In genomic region chr10:13637303-13637856, GRCh38 we compare ENCODE assay signal across 27 cellular contexts. TPM values are rescaled to one million over a fixed set of nuclear protein-coding genes. Genes with fewer than 3 reads are reported as not detected.
DNase-seq lines count a peak whose midpoint lies in the region; ATAC-seq, FAIRE-seq and TF ChIP-seq lines count a peak whose summit lies in the region.
"Had no signal": no experiment of that assay in that cellular context is flagged by ENCODE, and none has a peak within 500 bp of the region (broad histone marks: within the 10 kb centered on the region; RNA-seq: fewer than 3 reads in every experiment).

No MANE protein-coding gene starts in this region.

- peaks cover 24% of the 10 kb centered on the region for H3K9me3 Mint-ChIP-seq in activated naive CD8-positive, alpha-beta T cell treated with anti-CD3 and anti-CD28 coated beads, Interleukin-2, amount 50 U/mL, for 24 hours

- POLR2A ChIA-PET in A549 (lab: Yijun Ruan, JAX): no interaction called here

- no peaks in the 10 kb centered on the region for H3K79me2 ChIP-seq in fibroblast of lung (ENCODE audit: control insufficient read depth, insufficient read depth, low read length)

- H3K36me3 ChIP-seq in RWPE2 (ENCODE audit: low read depth): peaks cover 22% of the 10 kb centered on the region
- no peaks in the 10 kb centered on the region for H3K36me3 ChIP-seq in fibroblast of lung (ENCODE audit: control insufficient read depth, insufficient read depth, low read length)
- no peaks in the 10 kb centered on the region for H3K36me3 ChIP-seq in colonic mucosa

- no peaks in the 10 kb centered on the region for H3K4me1 Mint-ChIP-seq in activated naive CD8-positive, alpha-beta T cell treated with anti-CD3 and anti-CD28 coated beads, Interleukin-2, amount 50 U/mL, for 24 hours
- H3K4me1 Mint-ChIP-seq: activated CD4-positive, alpha-beta T cell treated with anti-CD3 and anti-CD28 coated beads, Interleukin-2, amount 10 ng/mL, durations not matched to agents 24 days and 14 days; CD8-positive, alpha-beta memory T cell; stimulated activated effector memory CD8-positive, alpha-beta T cell treated with anti-CD3 and anti-CD28 coated beads, Interleukin-12 subunit alpha, Interleukin-12 subunit beta, amount 100 ng/mL, for 72 hours had no signal

- no peak overlapping the region for H3K4me3 Mint-ChIP-seq in activated naive CD8-positive, alpha-beta T cell treated with anti-CD3 and anti-CD28 coated beads, Interleukin-2, amount 50 U/mL, for 24 hours
- H3K4me3 Mint-ChIP-seq: activated CD4-positive, alpha-beta T cell treated with anti-CD3 and anti-CD28 coated beads, Interleukin-2, amount 10 ng/mL, durations not matched to agents 24 days and 14 days; CD8-positive, alpha-beta memory T cell; stimulated activated effector memory CD8-positive, alpha-beta T cell treated with anti-CD3 and anti-CD28 coated beads, Interleukin-12 subunit alpha, Interleukin-12 subunit beta, amount 100 ng/mL, for 72 hours had no signal

- FAIRE-seq in A549 (lab: Jason Lieb, UNC): no peak

- no peak for DNase-seq in A549 (ENCODE audit: low read depth in 1 of 2, low spot score in 1 of 2)
- no peak for DNase-seq in RWPE2 (ENCODE audit: low spot score)
- DNase-seq in fibroblast of lung (ENCODE audit: low read depth in 2 of 2): peak; percentile 21 to 41
- no peak for DNase-seq in activated naive CD8-positive, alpha-beta T cell treated with anti-CD3 and anti-CD28 coated beads, Interleukin-2, amount 50 U/mL, for 24 hours
- no peak for DNase-seq in colonic mucosa
- DNase-seq in KBM-7: no peak
- DNase-seq: activated CD4-positive, alpha-beta T cell treated with anti-CD3 and anti-CD28 coated beads, Interleukin-2, amount 10 ng/mL, durations not matched to agents 24 days and 14 days; activated naive CD4-positive, alpha-beta T cell; activated T-cell treated with anti-CD3 and anti-CD28 coated beads, Interleukin-2, amount 50 U/mL, for 48 hours; amniotic stem cell; CD8-positive, alpha-beta memory T cell; DMS53; GF-D8; HCEC 1CT; head of caudate nucleus; KG1; mesendoderm; MM.1S; NCI-H1694; NCI-H2171 treated with DMSO at 0.1 percent for 48 hours; NCI-H526 treated with DMSO at 0.1 percent for 48 hours; nucleus accumbens; stimulated activated CD4-positive, alpha-beta T cell treated with anti-CD3 and anti-CD28 coated beads, Interleukin-2, amount 100 ng/mL, for 48 hours had no signal

- in situ Hi-C loops in KBM-7 (cut with MboI; ENCODE audit: low pct_unique_long_range_greater_than_20kb, low sequenced_read_pairs): no loop called here

- 61% methylated on average over 1 of the region's 1 CpG for WGBS in A549 (ENCODE audit: missing lambda C conversion rate)

- TF ChIP-seq POLR2A in A549 (IDR thresholded peaks at IDR 0.05; ENCODE audit: low read length): no peak

- CTCF ChIA-PET in A549 (lab: Yijun Ruan, JAX): interaction anchor here (0.6 kb wide), 1 partner anchor 16 kb away, joined by 3 read pairs; no protein-coding TSS in a partner anchor

- H3K27ac ChIP-seq in A549: no peak overlapping the region
- H3K27ac ChIP-seq in RWPE2 (ENCODE audit: poor library complexity, severe bottlenecking): no peak overlapping the region
- no peak overlapping the region for H3K27ac ChIP-seq in fibroblast of lung (ENCODE audit: insufficient read depth, low read length)
- no peak overlapping the region for H3K27ac ChIP-seq in colonic mucosa
- H3K27ac ChIP-seq: RWPE1 had no signal

- H3K4me3 ChIP-seq in A549 (no peak overlapping the region), RWPE2 (ENCODE audit: severe bottlenecking) (no peak overlapping the region), fibroblast of lung (replicated peaks in 1 of 4; ENCODE audit: control extremely low read depth in 1 of 4, insufficient read depth in 1 of 4, low read depth in 3 of 4, low read length in 4 of 4) (no peak overlapping the region), colonic mucosa (no peak overlapping the region)

- no peak for TF ChIP-seq RAD21 in A549 (conservative IDR thresholded peaks at IDR 0.05 in 1 of 2, IDR thresholded peaks at IDR 0.05 in 1 of 2)

- TF ChIP-seq EP300 in A549 (IDR thresholded peaks at IDR 0.05): no peak

- H3K27me3 ChIP-seq in RWPE2 (ENCODE audit: insufficient read depth, poor library complexity, severe bottlenecking) (no peaks in the 10 kb centered on the region), fibroblast of lung (ENCODE audit: control insufficient read depth, insufficient read depth, low read length) (no peaks in the 10 kb centered on the region), colonic mucosa (no peaks in the 10 kb centered on the region)

- H3K4me1 ChIP-seq in A549: peaks cover 9% of the 10 kb centered on the region; the same call in 2 of the 3 replicates
- H3K4me1 ChIP-seq in RWPE2 (ENCODE audit: insufficient read depth, poor library complexity, severe bottlenecking): peaks cover 7% of the 10 kb centered on the region
- peaks cover 8% of the 10 kb centered on the region for H3K4me1 ChIP-seq in fibroblast of lung (ENCODE audit: control insufficient read depth, extremely low read depth, insufficient read depth, low read length)
- H3K4me1 ChIP-seq in colonic mucosa: no peaks in the 10 kb centered on the region

- H3K4me2 ChIP-seq in A549: peak overlapping the region; percentile 21; the same call in 2 of the 3 replicates
- H3K4me2 ChIP-seq in fibroblast of lung (ENCODE audit: extremely low read depth, insufficient read depth, low read length): no peak overlapping the region

- peaks cover 13% of the 10 kb centered on the region; the same call in 2 of the 3 replicates for H3K9me3 ChIP-seq in A549
- H3K9me3 ChIP-seq in RWPE2 (ENCODE audit: severe bottlenecking): peaks cover 5% of the 10 kb centered on the region
- no peaks in the 10 kb centered on the region for H3K9me3 ChIP-seq in fibroblast of lung (ENCODE audit: control insufficient read depth, insufficient read depth, low read depth, low read length)
- H3K9me3 ChIP-seq in colonic mucosa: no peaks in the 10 kb centered on the region

- intact Hi-C loops in colonic mucosa (cut with DNase I): no loop called here

- H3K27ac Mint-ChIP-seq in activated naive CD8-positive, alpha-beta T cell treated with anti-CD3 and anti-CD28 coated beads, Interleukin-2, amount 50 U/mL, for 24 hours: no peak overlapping the region
- H3K27ac Mint-ChIP-seq: activated CD4-positive, alpha-beta T cell treated with anti-CD3 and anti-CD28 coated beads, Interleukin-2, amount 10 ng/mL, durations not matched to agents 24 days and 14 days; CD8-positive, alpha-beta memory T cell; stimulated activated effector memory CD8-positive, alpha-beta T cell treated with anti-CD3 and anti-CD28 coated beads, Interleukin-12 subunit alpha, Interleukin-12 subunit beta, amount 100 ng/mL, for 72 hours had no signal

- no peak for ATAC-seq in A549
- peak; percentile 57 for ATAC-seq in GM21381 (IDR thresholded peaks at IDR 0.05; ENCODE audit: unreplicated experiment)
- ATAC-seq in RWPE2 (ENCODE audit: low read depth): 0 out of 3 replicates have a peak, but pooled peaks have one; percentile 41
- ATAC-seq in GM18519 (IDR thresholded peaks at IDR 0.05; ENCODE audit: low FRiP score, unreplicated experiment): no peak
- ATAC-seq in activated naive CD8-positive, alpha-beta T cell treated with anti-CD3 and anti-CD28 coated beads, Interleukin-2, amount 50 U/mL, for 24 hours: no peak
- ATAC-seq: stimulated activated effector memory CD8-positive, alpha-beta T cell treated with anti-CD3 and anti-CD28 coated beads, Interleukin-12 subunit alpha, Interleukin-12 subunit beta, amount 100 ng/mL, for 72 hours had no signal

- no peak overlapping the region for H2AFZ ChIP-seq in fibroblast of lung (ENCODE audit: low read length)

- H3K9ac ChIP-seq in fibroblast of lung (ENCODE audit: insufficient read depth, low read length) (no peak overlapping the region), colonic mucosa (ENCODE audit: low read depth in 2 of 2, low read length in 2 of 2) (no peak overlapping the region)

- no peaks in the 10 kb centered on the region for H4K20me1 ChIP-seq in fibroblast of lung (ENCODE audit: control insufficient read depth, extremely low read depth, insufficient read depth, low read length)

- no peaks in the 10 kb centered on the region for H3K27me3 Mint-ChIP-seq in activated naive CD8-positive, alpha-beta T cell treated with anti-CD3 and anti-CD28 coated beads, Interleukin-2, amount 50 U/mL, for 24 hours
- H3K27me3 Mint-ChIP-seq: activated CD4-positive, alpha-beta T cell treated with anti-CD3 and anti-CD28 coated beads, Interleukin-2, amount 10 ng/mL, durations not matched to agents 24 days and 14 days; CD8-positive, alpha-beta memory T cell had no signal

- TF ChIP-seq CTCF in A549 (IDR thresholded peaks at IDR 0.05) (no peak), RWPE2 (IDR thresholded peaks at IDR 0.05; ENCODE audit: poor library complexity, severe bottlenecking) (no peak), fibroblast of lung (conservative IDR thresholded peaks at IDR 0.05 in 1 of 2, IDR thresholded peaks at IDR 0.05 in 1 of 2; ENCODE audit: low read depth in 1 of 2, low read length in 2 of 2) (no peak), colonic mucosa (IDR thresholded peaks at IDR 0.05) (no peak)

- peaks cover 50% of the 10 kb centered on the region for H3K36me3 Mint-ChIP-seq in activated naive CD8-positive, alpha-beta T cell treated with anti-CD3 and anti-CD28 coated beads, Interleukin-2, amount 50 U/mL, for 24 hours (ENCODE audit: low read depth)

TF ChIP-seq in A549, 52 proteins besides CTCF, POLR2A, EP300 and RAD21 (continues in another document):
- TF ChIP-seq JUNB (IDR thresholded peaks at IDR 0.05): peak; percentile 32; the same call in 1 of the 2 replicates
- TF ChIP-seq MAFK (IDR thresholded peaks at IDR 0.05; ENCODE audit: partially characterized antibody): no peak
- no peak for TF ChIP-seq GATA3 (IDR thresholded peaks at IDR 0.05; ENCODE audit: borderline replicate concordance)

RNA-seq across cellular contexts. Expression of gene PRPF18, which starts 50.6 kb away (rescaled TPM):
- polyA plus RNA-seq in A549 (2011; rRNA removed) (21.5 and 39.6 TPM in 2 replicates), A549 (2017; fragmentation: RNase III; extraction: RNeasy Plus Mini Kit Qiagen cat#74134 plus additional on column Dnase treatment) (22.0 to 22.8 TPM (median 22.3 TPM) in 3 replicates), fibroblast of lung (28.6 and 28.8 TPM in 2 replicates)
- 7.6 and 10.6 TPM in 2 replicates for polyA plus RNA-seq in A549 (2012; cell fraction: cytosol; rRNA removed)
- polyA plus RNA-seq in A549 (2012; cell fraction: nucleus; rRNA removed): 2.5 and 3.5 TPM in 2 replicates
- 8.0 and 8.6 TPM in 2 replicates for polyA minus RNA-seq in A549 (2011; rRNA and poly(A)+ RNA removed)
- total RNA-seq in fibroblast of lung (30.1 and 36.5 TPM in 2 replicates), colonic mucosa (10 to 100 TPM; 20.3 to 20.4 TPM)
- polyA plus RNA-seq in fibroblast of lung (2012): 18.5 and 20.1 TPM in 2 replicates
- polyA minus RNA-seq in fibroblast of lung (ENCODE audit: low replicate concordance): not detected in 2 replicates

Comparison
In these comparisons a context has a peak if more than half of its experiments do, and no peak if none do; other contexts are left out.
1. ATAC-seq: peak in GM21381 (single experiment) and RWPE2 (single experiment); none in A549 (0 of 2), GM18519 (single experiment) and activated naive CD8-positive, alpha-beta T cell treated with anti-CD3 and anti-CD28 coated beads, Interleukin-2, amount 50 U/mL, for 24 hours (single experiment).
2. DNase-seq: peak in fibroblast of lung (2 of 2); none in A549 (0 of 2), RWPE2 (single experiment), activated naive CD8-positive, alpha-beta T cell treated with anti-CD3 and anti-CD28 coated beads, Interleukin-2, amount 50 U/mL, for 24 hours (single experiment), colonic mucosa (single experiment) and KBM-7 (single experiment).